ENCODE assay signal across 8 cellular contexts in the genomic region with DNA sequence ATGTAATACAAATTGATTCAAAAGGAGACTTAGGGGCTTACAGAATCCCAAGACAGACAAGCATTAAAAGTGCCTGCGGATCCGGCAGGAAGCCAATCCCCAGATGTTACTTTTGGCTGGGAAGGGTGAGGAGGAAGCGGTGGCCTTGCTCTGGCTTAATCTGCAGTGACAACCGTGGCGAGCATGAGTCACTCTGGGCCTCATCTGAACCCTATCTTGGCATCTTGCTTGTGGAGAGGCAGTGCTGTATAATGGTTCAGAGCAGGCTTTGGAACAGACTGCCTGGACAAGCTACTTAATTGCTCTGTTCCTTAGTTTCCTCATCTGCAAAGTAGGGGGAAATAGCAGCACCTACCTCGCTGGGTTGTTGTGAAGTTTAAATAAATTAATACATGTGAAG.
DNase-seq lines count a peak whose midpoint lies in the region; ATAC-seq and TF ChIP-seq lines count a peak whose summit lies in the region.

No MANE protein-coding gene starts in this region.

- ATAC-seq in GM18873 (IDR thresholded peaks at IDR 0.05; ENCODE audit: low FRiP score, unreplicated experiment): no peak

- H3K27ac ChIP-seq in HEK293 (ENCODE audit: extremely low read depth, low read depth, low read length): no peak overlapping the region; the same call in 1 of the 2 replicates
- no peak overlapping the region for H3K27ac ChIP-seq in ovary

- DNase-seq in T-helper 2 cell treated with Interferon-gamma antibody and Interleukin-4, amounts not matched to agents 5 μg/mL and 100 μg/mL, for 36 hours (ENCODE audit: low spot score): peak; percentile 64
- DNase-seq in effector CD4-positive, alpha-beta T cell: peak; percentile 7
- peak; percentile 37 to 48 (median 41) for DNase-seq in ovary
- no peak for DNase-seq in Ammon's horn (ENCODE audit: low spot score)
- no peak for DNase-seq in NCI-H510A (lab: John Stamatoyannopoulos, UW)
- no peak for DNase-seq in ACHN

- H3K36me3 ChIP-seq in HEK293 (ENCODE audit: control insufficient read depth in 2 of 2, insufficient read depth in 1 of 2, low read length in 2 of 2) (no peaks in the 10 kb centered on the region), ovary (no peaks in the 10 kb centered on the region)

- peaks cover 16% of the 10 kb centered on the region for H3K4me1 ChIP-seq in HEK293 (ENCODE audit: control insufficient read depth, insufficient read depth, low read length)
- peaks cover 8% of the 10 kb centered on the region for H3K4me1 ChIP-seq in ovary (ENCODE audit: insufficient read depth)

- H3K4me3 ChIP-seq in HEK293 (ENCODE audit: low read depth, low read length) (no peak overlapping the region), ovary (no peak overlapping the region)

- H3K27me3 ChIP-seq in ovary: no peaks in the 10 kb centered on the region

- TF ChIP-seq CTCF in HEK293 (tag by site-specific recombination; IDR thresholded peaks at IDR 0.05): no peak
- no peak for TF ChIP-seq CTCF in ovary (IDR thresholded peaks at IDR 0.05)

- TF ChIP-seq POLR2A in ovary (IDR thresholded peaks at IDR 0.05): no peak

- TF ChIP-seq EP300 in ovary (IDR thresholded peaks at IDR 0.05): no peak

- in situ Hi-C loops in ACHN (cut with HindIII; ENCODE audit: low pct_ligation_motif_present, low pct_unique_long_range_greater_than_20kb, low sequenced_read_pairs): no loop called here

- peak overlapping the region; percentile 28 for H3K27ac Mint-ChIP-seq in T-helper 2 cell treated with Interferon-gamma antibody and Interleukin-4, amounts not matched to agents 5 μg/mL and 100 μg/mL, for 36 hours

- no peaks in the 10 kb centered on the region for H3K9me3 ChIP-seq in HEK293 (ENCODE audit: control insufficient read depth, insufficient read depth, low read depth, low read length)
- H3K9me3 ChIP-seq in ovary: no peaks in the 10 kb centered on the region

- peaks cover 24% of the 10 kb centered on the region for H3K9me3 Mint-ChIP-seq in T-helper 2 cell treated with Interferon-gamma antibody and Interleukin-4, amounts not matched to agents 5 μg/mL and 100 μg/mL, for 36 hours

- H3K4me3 Mint-ChIP-seq in T-helper 2 cell treated with Interferon-gamma antibody and Interleukin-4, amounts not matched to agents 5 μg/mL and 100 μg/mL, for 36 hours: peak overlapping the region; percentile 37

- CTCF ChIA-PET in HEK293 (lab: Yijun Ruan, JAX): interaction anchor here (0.6 to 2.2 kb wide), 4 partner anchors 8 to 127 kb away, joined by 3 to 9 read pairs (median 4); no protein-coding TSS in a partner anchor

- H3K36me3 Mint-ChIP-seq in T-helper 2 cell treated with Interferon-gamma antibody and Interleukin-4, amounts not matched to agents 5 μg/mL and 100 μg/mL, for 36 hours (ENCODE audit: low read depth): peaks cover 16% of the 10 kb centered on the region

- WGBS in ovary, 3 donors: 26 to 32% (median 28%) methylated on average over 6 of the region's 6 CpGs

- H3K4me1 Mint-ChIP-seq in T-helper 2 cell treated with Interferon-gamma antibody and Interleukin-4, amounts not matched to agents 5 μg/mL and 100 μg/mL, for 36 hours (ENCODE audit: low read depth): peaks cover 62% of the 10 kb centered on the region

- intact Hi-C loops in ovary (cut with DNase I): no loop called here

- POLR2A ChIA-PET in HEK293 (lab: Yijun Ruan, JAX): no interaction called here

- H3K27me3 Mint-ChIP-seq in T-helper 2 cell treated with Interferon-gamma antibody and Interleukin-4, amounts not matched to agents 5 μg/mL and 100 μg/mL, for 36 hours (ENCODE audit: low read depth): no peaks in the 10 kb centered on the region

TF ChIP-seq in HEK293, 187 proteins besides CTCF, POLR2A, EP300 and RAD21 (continues in another document):
- TF ChIP-seq PRDM4 (tag by site-specific recombination; IDR thresholded peaks at IDR 0.05) (no peak), ZFP69B (tag by site-specific recombination; IDR thresholded peaks at IDR 0.05) (0 out of 2 replicates have a peak, but pooled peaks have one; percentile 33), ZNF549 (tag by site-specific recombination; IDR thresholded peaks at IDR 0.05) (no peak), ZNF544 (tag by site-specific recombination; IDR thresholded peaks at IDR 0.05) (no peak), PRDM2 (tag by site-specific recombination; IDR thresholded peaks at IDR 0.05; ENCODE audit: borderline replicate concordance) (no peak), TCF7L2 (IDR thresholded peaks at IDR 0.05; ENCODE audit: borderline replicate concordance, low read depth, low read length) (no peak)
- TF ChIP-seq, protein P1, sequence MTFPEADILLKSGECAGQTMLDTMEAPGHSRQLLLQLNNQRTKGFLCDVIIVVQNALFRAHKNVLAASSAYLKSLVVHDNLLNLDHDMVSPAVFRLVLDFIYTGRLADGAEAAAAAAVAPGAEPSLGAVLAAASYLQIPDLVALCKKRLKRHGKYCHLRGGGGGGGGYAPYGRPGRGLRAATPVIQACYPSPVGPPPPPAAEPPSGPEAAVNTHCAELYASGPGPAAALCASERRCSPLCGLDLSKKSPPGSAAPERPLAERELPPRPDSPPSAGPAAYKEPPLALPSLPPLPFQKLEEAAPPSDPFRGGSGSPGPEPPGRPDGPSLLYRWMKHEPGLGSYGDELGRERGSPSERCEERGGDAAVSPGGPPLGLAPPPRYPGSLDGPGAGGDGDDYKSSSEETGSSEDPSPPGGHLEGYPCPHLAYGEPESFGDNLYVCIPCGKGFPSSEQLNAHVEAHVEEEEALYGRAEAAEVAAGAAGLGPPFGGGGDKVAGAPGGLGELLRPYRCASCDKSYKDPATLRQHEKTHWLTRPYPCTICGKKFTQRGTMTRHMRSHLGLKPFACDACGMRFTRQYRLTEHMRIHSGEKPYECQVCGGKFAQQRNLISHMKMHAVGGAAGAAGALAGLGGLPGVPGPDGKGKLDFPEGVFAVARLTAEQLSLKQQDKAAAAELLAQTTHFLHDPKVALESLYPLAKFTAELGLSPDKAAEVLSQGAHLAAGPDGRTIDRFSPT (tag by site-specific recombination; IDR thresholded peaks at IDR 0.05): no peak

Comparison
In these comparisons a context has a peak if more than half of its experiments do, and no peak if none do; other contexts are left out.
1. DNase-seq: peak in T-helper 2 cell treated with Interferon-gamma antibody and Interleukin-4, amounts not matched to agents 5 μg/mL and 100 μg/mL, for 36 hours (single experiment), effector CD4-positive, alpha-beta T cell (single experiment) and ovary (5 of 5); none in Ammon's horn (single experiment), NCI-H510A (single experiment) and ACHN (single experiment).